ENCODE assay signal across 25 cellular contexts in genomic region chrX:9482408-9482807, GRCh38. TPM values are rescaled to one million over a fixed set of nuclear protein-coding genes. Genes with fewer than 3 reads are reported as not detected.
DNase-seq lines count a peak whose midpoint lies in the region; ATAC-seq and TF ChIP-seq lines count a peak whose summit lies in the region.
"Had no signal": no experiment of that assay in that cellular context is flagged by ENCODE, and none has a peak within 500 bp of the region (broad histone marks: within the 10 kb centered on the region; RNA-seq: fewer than 3 reads in every experiment).

No MANE protein-coding gene starts in this region.

- no peaks in the 10 kb centered on the region for H3K27me3 Mint-ChIP-seq in activated naive CD8-positive, alpha-beta T cell
- no peaks in the 10 kb centered on the region for H3K27me3 Mint-ChIP-seq in activated naive CD8-positive, alpha-beta T cell treated with anti-CD3 and anti-CD28 coated beads for 36 hours
- no peaks in the 10 kb centered on the region for H3K27me3 Mint-ChIP-seq in stimulated activated naive B cell treated with anti-CD40 and anti-IgM and Interleukin-4, amounts not matched to agents 10 μg/mL and 1 μg/mL and 100 μg/mL, for 72 hours
- H3K27me3 Mint-ChIP-seq: activated B cell treated with CpG ODN at 0.5 μM for 24 hours; activated CD4-positive, alpha-beta memory T cell treated with anti-CD3 and anti-CD28 coated beads for 36 hours had no signal

- WGBS in mammary epithelial cell (ENCODE audit: low coverage, missing lambda C conversion rate): 60% methylated on average over 2 of the region's 2 CpGs

- in situ Hi-C loops in mammary epithelial cell (cut with MboI; ENCODE audit: low sequenced_read_pairs in 2 of 2): no loop called here

- H3K36me3 Mint-ChIP-seq in activated naive CD8-positive, alpha-beta T cell: peaks cover 12% of the 10 kb centered on the region
- H3K36me3 Mint-ChIP-seq in activated naive CD8-positive, alpha-beta T cell treated with anti-CD3 and anti-CD28 coated beads for 36 hours: peaks cover 36% of the 10 kb centered on the region
- H3K36me3 Mint-ChIP-seq in stimulated activated naive B cell treated with anti-CD40 and anti-IgM and Interleukin-4, amounts not matched to agents 10 μg/mL and 1 μg/mL and 100 μg/mL, for 72 hours: peaks cover 11 to 23% of the 10 kb centered on the region in 2 donors

- dilution Hi-C loops in mammary epithelial cell (cut with HindIII; ENCODE audit: low sequenced_read_pairs): no loop called here

- H3K9ac ChIP-seq in OCI-LY1 (ENCODE audit: low read length): no peak overlapping the region
- no peak overlapping the region for H3K9ac ChIP-seq in mammary epithelial cell (ENCODE audit: insufficient read depth, low read length)

- H3K4me1 ChIP-seq in OCI-LY1 (ENCODE audit: insufficient read depth, low read length, severe bottlenecking) (peaks cover 26% of the 10 kb centered on the region), mammary epithelial cell (ENCODE audit: insufficient read depth, low read length) (no peaks in the 10 kb centered on the region)
- H3K4me1 ChIP-seq: uterus had no signal

- no peak overlapping the region for H3K4me3 ChIP-seq in OCI-LY1 (ENCODE audit: low read depth, low read length, poor library complexity, severe bottlenecking)
- no peak overlapping the region for H3K4me3 ChIP-seq in mammary epithelial cell (replicated peaks in 1 of 3; ENCODE audit: insufficient read depth in 1 of 3, low read depth in 2 of 3, low read length in 3 of 3)
- H3K4me3 ChIP-seq: esophagus muscularis mucosa, spleen, thoracic aorta, uterus had no signal

- BruUV-seq in mammary epithelial cell (replicated peaks; lab: Mats Ljungman, UMichigan): no TSS peak

- no peaks in the 10 kb centered on the region for H3F3A ChIP-seq in OCI-LY1 (ENCODE audit: insufficient read depth, low read length)

- H3K4me2 ChIP-seq in OCI-LY1 (ENCODE audit: low read length) (peak overlapping the region; percentile 23; the same call in 1 of the 2 replicates), mammary epithelial cell (ENCODE audit: insufficient read depth, low read depth, low read length) (no peak overlapping the region)

- H2AFZ ChIP-seq in OCI-LY1 (ENCODE audit: low read length) (no peak overlapping the region), mammary epithelial cell (ENCODE audit: low read depth, low read length) (no peak overlapping the region)

- H3K4me1 Mint-ChIP-seq in activated naive CD8-positive, alpha-beta T cell (ENCODE audit: low read depth): peaks cover 44% of the 10 kb centered on the region
- H3K4me1 Mint-ChIP-seq in activated naive CD8-positive, alpha-beta T cell treated with anti-CD3 and anti-CD28 coated beads for 36 hours: peaks cover 34% of the 10 kb centered on the region
- peaks cover 16 to 43% of the 10 kb centered on the region in 2 donors for H3K4me1 Mint-ChIP-seq in stimulated activated naive B cell treated with anti-CD40 and anti-IgM and Interleukin-4, amounts not matched to agents 10 μg/mL and 1 μg/mL and 100 μg/mL, for 72 hours

- DNase-seq in activated naive CD8-positive, alpha-beta T cell treated with anti-CD3 and anti-CD28 coated beads for 36 hours: no peak
- peak; percentile 7 for DNase-seq in dermis blood vessel endothelial cell
- DNase-seq in stimulated activated naive B cell treated with anti-CD40 and anti-IgM and Interleukin-4, amounts not matched to agents 10 μg/mL and 1 μg/mL and 100 μg/mL, for 72 hours: no peak
- no peak for DNase-seq in stimulated activated CD4-positive, alpha-beta T cell treated with anti-CD3 and anti-CD28 coated beads, Interleukin-15, amount 100 ng/mL, for 24 hours
- DNase-seq in mammary epithelial cell: no peak
- DNase-seq: activated B cell treated with CpG ODN at 0.5 μM for 24 hours; activated CD4-positive, alpha-beta memory T cell treated with anti-CD3 and anti-CD28 coated beads for 36 hours; activated CD8-positive, alpha-beta memory T cell treated with anti-CD3 and anti-CD28 coated beads, Interleukin-2, amount 50 U/mL, for 48 hours; Caco-2; DND-41; effector CD4-positive, alpha-beta T cell; hippocampal formation; left ventricle myocardium superior; NCI-H1436; NCI-H510A treated with DMSO at 0.1 percent for 48 hours; spleen; stimulated activated CD4-positive, alpha-beta T cell treated with anti-CD3 and anti-CD28 coated beads, Interleukin-4, amount 100 ng/mL, for 24 hours; stimulated activated naive CD8-positive, alpha-beta T cell treated with anti-CD3 and anti-CD28 coated beads, Interleukin-15, Interleukin-2, amounts not matched to agents 100 U/mL and 50 U/mL, for 24 hours; uterus had no signal

- peaks cover 36% of the 10 kb centered on the region for H3K79me2 ChIP-seq in OCI-LY1 (ENCODE audit: insufficient read depth, low read length)
- no peaks in the 10 kb centered on the region for H3K79me2 ChIP-seq in mammary epithelial cell (ENCODE audit: insufficient read depth, low read length)

- CTCF ChIA-PET in mammary epithelial cell (lab: Charles Lee; ENCODE audit: low non-redundant PET): no interaction called here

- H3K9me3 ChIP-seq in OCI-LY1 (ENCODE audit: low read length): no peaks in the 10 kb centered on the region
- no peaks in the 10 kb centered on the region for H3K9me3 ChIP-seq in mammary epithelial cell (replicated peaks; ENCODE audit: insufficient read depth, low read length)
- H3K9me3 ChIP-seq: Caco-2, esophagus muscularis mucosa, thoracic aorta, uterus had no signal

- peak; percentile 46 to 55 for ATAC-seq in stimulated activated naive B cell treated with anti-CD40 and anti-IgM and Interleukin-4, amounts not matched to agents 10 μg/mL and 1 μg/mL and 100 μg/mL, for 72 hours (replicated peaks)
- no peak for ATAC-seq in HG03139 (IDR thresholded peaks at IDR 0.05; ENCODE audit: unreplicated experiment)
- ATAC-seq: left ventricle myocardium superior; natural killer cell treated with Interleukin-12 subunit alpha and Interleukin-12 subunit beta and Interleukin-15 and Interleukin-18, amount 100 ng/mL, for 72 hours; stimulated activated naive CD8-positive, alpha-beta T cell treated with anti-CD3 and anti-CD28 coated beads, Interleukin-15, Interleukin-2, amounts not matched to agents 100 U/mL and 50 U/mL, for 24 hours had no signal

- H3K27me3 ChIP-seq in OCI-LY1 (ENCODE audit: insufficient read depth, low read length) (no peaks in the 10 kb centered on the region), mammary epithelial cell (ENCODE audit: insufficient read depth, low read length) (no peaks in the 10 kb centered on the region)
- H3K27me3 ChIP-seq: esophagus muscularis mucosa, spleen, uterus had no signal

- H4K20me1 ChIP-seq in OCI-LY1 (ENCODE audit: insufficient read depth, low read length) (no peaks in the 10 kb centered on the region), mammary epithelial cell (ENCODE audit: insufficient read depth, low read length) (no peaks in the 10 kb centered on the region)

- H3K27ac ChIP-seq in OCI-LY1 (ENCODE audit: low read depth, low read length, poor library complexity, severe bottlenecking) (peak overlapping the region; percentile 57), mammary epithelial cell (ENCODE audit: insufficient read depth, low read depth, low read length) (no peak overlapping the region)
- H3K27ac ChIP-seq: esophagus muscularis mucosa, spleen, thoracic aorta, uterus had no signal

- TF ChIP-seq CTCF in OCI-LY1 (IDR thresholded peaks at IDR 0.05; ENCODE audit: low read length) (no peak), mammary epithelial cell (conservative IDR thresholded peaks at IDR 0.05 in 1 of 2, IDR thresholded peaks at IDR 0.05 in 1 of 2; ENCODE audit: extremely low read depth in 1 of 2, insufficient read depth in 1 of 2, low read depth in 1 of 2, low read length in 2 of 2) (no peak)

- H3K36me3 ChIP-seq in OCI-LY1 (ENCODE audit: insufficient read depth, low read length): peaks cover 36% of the 10 kb centered on the region
- H3K36me3 ChIP-seq in mammary epithelial cell (ENCODE audit: insufficient read depth, low read length): no peaks in the 10 kb centered on the region
- H3K36me3 ChIP-seq: esophagus muscularis mucosa, spleen, thoracic aorta, uterus had no signal

- no peaks in the 10 kb centered on the region for H3K9me3 Mint-ChIP-seq in activated naive CD8-positive, alpha-beta T cell (ENCODE audit: low read depth)
- no peaks in the 10 kb centered on the region for H3K9me3 Mint-ChIP-seq in activated naive CD8-positive, alpha-beta T cell treated with anti-CD3 and anti-CD28 coated beads for 36 hours
- H3K9me3 Mint-ChIP-seq in stimulated activated naive B cell treated with anti-CD40 and anti-IgM and Interleukin-4, amounts not matched to agents 10 μg/mL and 1 μg/mL and 100 μg/mL, for 72 hours: no peaks in the 10 kb centered on the region
- H3K9me3 Mint-ChIP-seq: activated B cell treated with CpG ODN at 0.5 μM for 24 hours; activated CD4-positive, alpha-beta memory T cell treated with anti-CD3 and anti-CD28 coated beads for 36 hours; natural killer cell treated with Interleukin-12 subunit alpha and Interleukin-12 subunit beta and Interleukin-15 and Interleukin-18, amount 100 ng/mL, for 72 hours had no signal

- peak overlapping the region; percentile 38 for H3K27ac Mint-ChIP-seq in activated naive CD8-positive, alpha-beta T cell
- no peak overlapping the region for H3K27ac Mint-ChIP-seq in activated naive CD8-positive, alpha-beta T cell treated with anti-CD3 and anti-CD28 coated beads for 36 hours
- H3K27ac Mint-ChIP-seq in stimulated activated naive B cell treated with anti-CD40 and anti-IgM and Interleukin-4, amounts not matched to agents 10 μg/mL and 1 μg/mL and 100 μg/mL, for 72 hours: no peak overlapping the region
- H3K27ac Mint-ChIP-seq: activated B cell treated with CpG ODN at 0.5 μM for 24 hours; activated CD4-positive, alpha-beta memory T cell treated with anti-CD3 and anti-CD28 coated beads for 36 hours; natural killer cell treated with Interleukin-12 subunit alpha and Interleukin-12 subunit beta and Interleukin-15 and Interleukin-18, amount 100 ng/mL, for 72 hours had no signal

- no peaks in the 10 kb centered on the region for H3K9me2 ChIP-seq in OCI-LY1 (ENCODE audit: low read depth, low read length)

- H3K4me3 Mint-ChIP-seq in activated naive CD8-positive, alpha-beta T cell: no peak overlapping the region
- H3K4me3 Mint-ChIP-seq in activated naive CD8-positive, alpha-beta T cell treated with anti-CD3 and anti-CD28 coated beads for 36 hours: no peak overlapping the region
- H3K4me3 Mint-ChIP-seq in stimulated activated naive B cell treated with anti-CD40 and anti-IgM and Interleukin-4, amounts not matched to agents 10 μg/mL and 1 μg/mL and 100 μg/mL, for 72 hours: no peak overlapping the region
- H3K4me3 Mint-ChIP-seq: activated B cell treated with CpG ODN at 0.5 μM for 24 hours; activated CD4-positive, alpha-beta memory T cell treated with anti-CD3 and anti-CD28 coated beads for 36 hours; natural killer cell treated with Interleukin-12 subunit alpha and Interleukin-12 subunit beta and Interleukin-15 and Interleukin-18, amount 100 ng/mL, for 72 hours had no signal

- intact Hi-C loops in mammary epithelial cell (cut with micrococcal nuclease): no loop called here

RNA-seq across cellular contexts. Expression of gene TBL1X, which starts 17.6 kb away (rescaled TPM):
- 10 to 100 TPM; 33.1 to 33.9 TPM for total RNA-seq in activated naive CD8-positive, alpha-beta T cell treated with anti-CD3 and anti-CD28 coated beads for 36 hours
- total RNA-seq in dermis blood vessel endothelial cell: 10.4 and 19.6 TPM in 2 replicates
- total RNA-seq in mammary epithelial cell: 1 to 10 TPM; 5.5 to 7.2 TPM
- polyA plus RNA-seq in mammary epithelial cell: 0.27 TPM
- polyA minus RNA-seq in mammary epithelial cell: not detected
